24 cellular contexts compared by ENCODE assay signal in the genomic region with DNA sequence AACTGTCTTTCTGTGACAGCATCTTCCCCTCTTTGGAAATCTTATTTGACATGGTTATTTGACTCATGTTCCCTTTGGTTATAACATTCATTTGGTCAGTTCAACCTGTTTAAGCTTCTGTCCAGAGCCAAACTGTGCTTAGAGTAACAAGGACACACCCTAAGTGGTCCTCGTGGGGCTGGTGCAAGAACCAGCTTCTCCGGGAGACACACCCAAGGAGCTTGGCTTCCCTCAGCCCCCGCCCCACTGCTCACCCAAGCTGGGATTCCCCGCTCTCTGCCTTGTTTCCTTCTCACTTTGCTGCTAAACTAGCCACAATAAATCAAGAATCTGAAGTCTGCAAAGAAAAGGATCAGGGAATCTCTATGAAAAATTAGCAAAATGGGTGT. TPM values are rescaled to one million over a fixed set of nuclear protein-coding genes. Genes with fewer than 3 reads are reported as not detected.
A peak's percentile ranks its signal among the peaks of the same experiment; 100 is the strongest.
DNase-seq lines count a peak whose midpoint lies in the region; ATAC-seq, FAIRE-seq and TF ChIP-seq lines count a peak whose summit lies in the region.
"Had no signal": no experiment of that assay in that cellular context is flagged by ENCODE, and none has a peak within 500 bp of the region (broad histone marks: within the 10 kb centered on the region; RNA-seq: fewer than 3 reads in every experiment).

No MANE protein-coding gene starts in this region.

- ATAC-seq in left colon, result peak; percentile 79
- no peak for ATAC-seq in CD4-positive, alpha-beta T cell (ENCODE audit: poor library complexity)
- ATAC-seq in pancreas, result no peak
- ATAC-seq: CD8-positive, alpha-beta T cell had no signal

- POLR2A ChIA-PET in PC-9 (lab: Charles Lee; ENCODE audit: unreplicated experiment), result no interaction called here
- POLR2A ChIA-PET in CD4-positive, alpha-beta T cell (lab: Charles Lee), result no interaction called here

- peaks cover 44% of the 10 kb centered on the region for H3K27me3 Mint-ChIP-seq in CD4-positive, alpha-beta T cell

- CTCF ChIA-PET in PC-9 (lab: Charles Lee), result no interaction called here
- CTCF ChIA-PET in CD4-positive, alpha-beta T cell (lab: Charles Lee), result no interaction called here

- H3K9me3 Mint-ChIP-seq in CD4-positive, alpha-beta T cell, result no peaks in the 10 kb centered on the region
- H3K9me3 Mint-ChIP-seq: CD8-positive, alpha-beta T cell; H9; HFFc6 had no signal

- H3K4me1 ChIP-seq in PC-9 (replicated peaks; ENCODE audit: insufficient read depth), result peaks cover 20% of the 10 kb centered on the region
- H3K4me1 ChIP-seq in pancreas, result no peaks in the 10 kb centered on the region

- H3K4me3 ChIP-seq in PC-9, result no peak overlapping the region
- H3K4me3 ChIP-seq in pancreas, result no peak overlapping the region
- no peak overlapping the region for H3K4me3 ChIP-seq in foreskin fibroblast (ENCODE audit: low read depth in 1 of 2, low read length in 2 of 2)
- H3K4me3 ChIP-seq: BLaER1 treated with 17β-estradiol and CSF1 and Interleukin-3, amounts not matched to agents 10 nM and 100 nM; SK-N-MC had no signal

- FAIRE-seq in pancreas (lab: Jason Lieb, UNC), result no peak
- FAIRE-seq: G401.6 had no signal

- H3K27me3 ChIP-seq in PC-9 (ENCODE audit: insufficient read depth, low read depth) (no peaks in the 10 kb centered on the region), pancreas (no peaks in the 10 kb centered on the region)
- H3K27me3 ChIP-seq in CD4-positive, alpha-beta T cell (ENCODE audit: control insufficient read depth, insufficient read depth, low read length), result no peaks in the 10 kb centered on the region

- no peaks in the 10 kb centered on the region for H3K9me3 ChIP-seq in PC-9 (ENCODE audit: insufficient read depth, low read depth)
- H3K9me3 ChIP-seq in CD4-positive, alpha-beta T cell (ENCODE audit: control insufficient read depth, low read length), result no peaks in the 10 kb centered on the region
- H3K9me3 ChIP-seq in pancreas, result no peaks in the 10 kb centered on the region
- H3K9me3 ChIP-seq: BLaER1 treated with 17β-estradiol and CSF1 and Interleukin-3, amounts not matched to agents 10 nM and 100 nM had no signal

- no peaks in the 10 kb centered on the region for H3K9me2 ChIP-seq in PC-9 (ENCODE audit: insufficient read depth)

- intact Hi-C loops in PC-9 (cut with micrococcal nuclease; ENCODE audit: unreplicated experiment) (no loop called here), left colon (cut with DNase I, micrococcal nuclease) (no loop called here), pancreas (cut with DNase I) (no loop called here)
- intact Hi-C loops in CD4-positive, alpha-beta T cell (cut with DNase I, micrococcal nuclease), result no loop called here

- WGBS in pancreas, 2 donors, result 74 to 82% methylated on average over 4 of the region's 4 CpGs

- no TSS peak for BruUV-seq in PC-9 (replicated peaks; lab: Mats Ljungman, UMichigan)

- H3K36me3 ChIP-seq in PC-9 (ENCODE audit: low read depth) (no peaks in the 10 kb centered on the region), pancreas (no peaks in the 10 kb centered on the region)
- H3K36me3 ChIP-seq: BLaER1 treated with 17β-estradiol and CSF1 and Interleukin-3, amounts not matched to agents 10 nM and 100 nM had no signal

- H3K79me2 ChIP-seq in PC-9 (ENCODE audit: low read depth), result no peaks in the 10 kb centered on the region

- peaks cover 7% of the 10 kb centered on the region for H3K4me1 Mint-ChIP-seq in CD4-positive, alpha-beta T cell (ENCODE audit: low read depth)

- no peak overlapping the region for H3K4me3 Mint-ChIP-seq in CD4-positive, alpha-beta T cell
- H3K4me3 Mint-ChIP-seq: CD8-positive, alpha-beta T cell; H9; HFFc6 had no signal

- 0 out of 2 replicates have a peak, but pooled peaks cover 12% of the 10 kb centered on the region for H3F3A ChIP-seq in PC-9 (ENCODE audit: insufficient read depth, low read depth)

- no peaks in the 10 kb centered on the region for H3K36me3 Mint-ChIP-seq in CD4-positive, alpha-beta T cell (ENCODE audit: low read depth)
- H3K36me3 Mint-ChIP-seq: CD8-positive, alpha-beta T cell had no signal

- DNase-seq in NCI-H748 (lab: John Stamatoyannopoulos, UW; ENCODE audit: unreplicated experiment) (peak; percentile 50), NCI-H748 treated with DMSO at 0.1 percent for 48 hours (lab: John Stamatoyannopoulos, UW) (no peak), PC-9 (peak; percentile 51 to 53), left colon (peak; percentile 26 to 36), ureter (ENCODE audit: low spot score) (peak; percentile 50), pancreas (no peak), foreskin fibroblast (no peak)
- DNase-seq in CD4-positive, alpha-beta T cell, result no peak
- DNase-seq: 8988T; CD8-positive, alpha-beta T cell; H9; HFFc6; KG1; NCI-H1092 treated with DMSO at 0.1 percent for 48 hours; NCI-H2171 treated with DMSO at 0.1 percent for 48 hours; NCI-H524 treated with DMSO at 0.1 percent for 48 hours; SHP77; SW 1271 had no signal

- no peak overlapping the region for H2AFZ ChIP-seq in PC-9

- TF ChIP-seq CTCF in PC-9 (conservative IDR thresholded peaks at IDR 0.05) (no peak), pancreas (IDR thresholded peaks at IDR 0.05) (no peak), foreskin fibroblast (IDR thresholded peaks at IDR 0.05; ENCODE audit: low read depth, low read length) (no peak)
- TF ChIP-seq CTCF in CD4-positive, alpha-beta T cell (IDR thresholded peaks at IDR 0.05), result no peak

- peak overlapping the region; percentile 50 for H3K4me2 ChIP-seq in PC-9
- H3K4me2 ChIP-seq: BLaER1 treated with 17β-estradiol and CSF1 and Interleukin-3, amounts not matched to agents 10 nM and 100 nM had no signal

- no peaks in the 10 kb centered on the region for H4K20me1 ChIP-seq in PC-9 (ENCODE audit: insufficient read depth)

- no peak overlapping the region for H3K27ac Mint-ChIP-seq in CD4-positive, alpha-beta T cell
- H3K27ac Mint-ChIP-seq: CD8-positive, alpha-beta T cell; H9; HFFc6 had no signal

- H3K27ac ChIP-seq in PC-9 (peak overlapping the region; percentile 43), pancreas (no peak overlapping the region)
- H3K27ac ChIP-seq in CD4-positive, alpha-beta T cell (ENCODE audit: low read depth, low read length), result no peak overlapping the region
- H3K27ac ChIP-seq: BLaER1 treated with 17β-estradiol and CSF1 and Interleukin-3, amounts not matched to agents 10 nM and 100 nM; SK-N-MC had no signal

RNA-seq across cellular contexts. Expression of gene SCYGR3, which starts 1.4 kb away (rescaled TPM):
- not detected in 2 replicates for total RNA-seq in PC-9 (2021)
- total RNA-seq in left colon, result not detected
- total RNA-seq in ureter, result not detected
- total RNA-seq in CD4-positive, alpha-beta T cell, result not detected
- not detected for total RNA-seq in pancreas
- polyA plus RNA-seq in pancreas, result not detected
- total RNA-seq: CD8-positive, alpha-beta T cell; Daoy; H9; HFFc6; HT1080; RPMI7951 had no signal

RNA-seq across cellular contexts. Expression of gene SCYGR4, which starts 4.0 kb away (rescaled TPM):
- total RNA-seq in PC-9 (2021), result not detected in 2 replicates
- not detected for total RNA-seq in left colon
- not detected for total RNA-seq in ureter
- not detected for total RNA-seq in CD4-positive, alpha-beta T cell
- total RNA-seq in pancreas, result not detected
- polyA plus RNA-seq in pancreas, result not detected
- total RNA-seq: CD8-positive, alpha-beta T cell; Daoy; H9; HFFc6; HT1080; RPMI7951 had no signal

RNA-seq across cellular contexts. Expression of gene SCYGR2, which starts 14.6 kb away (rescaled TPM):
- total RNA-seq in PC-9 (2021) (not detected in 2 replicates), left colon (not detected), ureter (not detected), pancreas (not detected)
- total RNA-seq in CD4-positive, alpha-beta T cell, result not detected
- not detected for polyA plus RNA-seq in pancreas
- total RNA-seq: CD8-positive, alpha-beta T cell; Daoy; H9; HFFc6; HT1080; RPMI7951 had no signal

RNA-seq across cellular contexts. Expression of gene SCYGR5, which starts 53.3 kb away (rescaled TPM):
- total RNA-seq in PC-9 (2021), result not detected in 2 replicates
- total RNA-seq in left colon, result not detected
- not detected for total RNA-seq in ureter
- not detected for total RNA-seq in CD4-positive, alpha-beta T cell
- total RNA-seq in pancreas, result not detected
- polyA plus RNA-seq in pancreas, result not detected
- total RNA-seq: CD8-positive, alpha-beta T cell; Daoy; H9; HFFc6; HT1080; RPMI7951 had no signal

Comparison
In these comparisons a context has a peak if more than half of its experiments do, and no peak if none do; other contexts are left out.
1. DNase-seq: peak in NCI-H748 (single experiment), PC-9 (2 of 2), left colon (2 of 2) and ureter (single experiment); none in NCI-H748 treated with DMSO at 0.1 percent for 48 hours (single experiment), CD4-positive, alpha-beta T cell (0 of 10), pancreas (0 of 6) and foreskin fibroblast (0 of 2).